Comparison of ENCODE assay signal across 8 cellular contexts in the genomic region with DNA sequence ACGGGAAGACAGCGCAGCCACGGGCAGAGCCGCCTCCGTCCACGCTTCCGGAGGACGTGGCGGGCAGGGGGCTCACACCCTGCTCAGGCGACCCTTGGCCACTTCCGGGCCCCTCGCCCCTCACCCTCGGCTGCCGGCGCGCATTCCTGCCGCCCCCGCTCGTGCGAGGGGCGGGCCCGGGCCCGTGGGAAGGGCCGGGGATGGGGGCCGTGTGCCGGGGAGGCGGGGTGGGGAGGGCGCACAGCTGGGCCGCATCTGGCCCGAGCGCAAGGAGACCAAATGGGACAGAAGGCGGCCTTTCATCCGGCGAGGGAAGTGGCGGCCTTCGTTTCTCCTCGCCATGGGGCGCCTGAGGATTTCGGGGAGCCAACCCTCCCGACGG. TPM values are rescaled to one million over a fixed set of nuclear protein-coding genes. Genes with fewer than 3 reads are reported as not detected.
DNase-seq lines count a peak whose midpoint lies in the region; ATAC-seq, FAIRE-seq and TF ChIP-seq lines count a peak whose summit lies in the region.

No MANE protein-coding gene starts in this region.

- in situ Hi-C loops in HepG2 (cut with HindIII; ENCODE audit: extremely low pct_ligation_motif_present, low pct_unique_long_range_greater_than_20kb): no loop called here

- no peak overlapping the region for H3K4me3 ChIP-seq in HepG2 (replicated peaks in 1 of 3; ENCODE audit: insufficient read depth in 1 of 3, low read depth in 2 of 3, low read length in 3 of 3)
- H3K4me3 ChIP-seq in testis: peak overlapping the region; percentile 49 to 59

- CTCF ChIA-PET in HepG2 (lab: Yijun Ruan, JAX; ENCODE audit: low intra/inter-chr PET ratio, low total read pairs): no interaction called here

- no peaks in the 10 kb centered on the region for H3K79me2 ChIP-seq in HepG2 (ENCODE audit: insufficient read depth, low read length)

- no peak overlapping the region for H2AFZ ChIP-seq in HepG2 (ENCODE audit: low read length)

- peaks cover 5 to 77% of the 10 kb centered on the region in 2 experiments for H3K27me3 ChIP-seq in HepG2 (ENCODE audit: control insufficient read depth in 1 of 2, insufficient read depth in 2 of 2, low read length in 2 of 2)
- no peaks in the 10 kb centered on the region for H3K27me3 ChIP-seq in testis

- H3K9me3 Mint-ChIP-seq in activated CD4-positive, alpha-beta T cell treated with anti-CD3 and anti-CD28 coated beads, Interleukin-2, amount 10 ng/mL, durations not matched to agents 24 days and 14 days: no peaks in the 10 kb centered on the region
- no peaks in the 10 kb centered on the region for H3K9me3 Mint-ChIP-seq in activated naive CD8-positive, alpha-beta T cell treated with anti-CD3 and anti-CD28 coated beads, Interleukin-2, amount 50 U/mL, for 24 hours

- TF ChIP-seq CTCF in HepG2 (CRISPR knock-in tag; IDR thresholded peaks at IDR 0.05) (no peak), testis (IDR thresholded peaks at IDR 0.05) (no peak), GM10266 (IDR thresholded peaks at IDR 0.05; ENCODE audit: control insufficient read depth, insufficient read depth, low read depth, missing control alignments) (no peak)

- H3K36me3 ChIP-seq in HepG2 (replicated peaks in 1 of 2; ENCODE audit: control insufficient read depth in 1 of 2, insufficient read depth in 2 of 2, low read length in 2 of 2) (no peaks in the 10 kb centered on the region), testis (ENCODE audit: low read depth, missing control alignments) (no peaks in the 10 kb centered on the region)

- H3K27ac ChIP-seq in HepG2 (ENCODE audit: extremely low read length, insufficient read depth, low read length) (no peak overlapping the region), testis (peak overlapping the region in 1 of 2 donors; percentile 41)

- no peak for FAIRE-seq in HepG2 (lab: Jason Lieb, UNC)
- FAIRE-seq in frontal cortex (lab: Jason Lieb, UNC): no peak

- BruUV-seq in HepG2 (replicated peaks; lab: Mats Ljungman, UMichigan): no TSS peak

- H3K27me3 Mint-ChIP-seq in activated CD4-positive, alpha-beta T cell treated with anti-CD3 and anti-CD28 coated beads, Interleukin-2, amount 10 ng/mL, durations not matched to agents 24 days and 14 days: peaks cover 7% of the 10 kb centered on the region
- H3K27me3 Mint-ChIP-seq in activated naive CD8-positive, alpha-beta T cell treated with anti-CD3 and anti-CD28 coated beads, Interleukin-2, amount 50 U/mL, for 24 hours: no peaks in the 10 kb centered on the region

- H3K36me3 Mint-ChIP-seq in activated CD4-positive, alpha-beta T cell treated with anti-CD3 and anti-CD28 coated beads, Interleukin-2, amount 10 ng/mL, durations not matched to agents 24 days and 14 days (ENCODE audit: low read depth): peaks cover 12% of the 10 kb centered on the region
- peaks cover 2% of the 10 kb centered on the region for H3K36me3 Mint-ChIP-seq in activated naive CD8-positive, alpha-beta T cell treated with anti-CD3 and anti-CD28 coated beads, Interleukin-2, amount 50 U/mL, for 24 hours (ENCODE audit: low read depth)

- no peak for ATAC-seq in activated naive CD8-positive, alpha-beta T cell treated with anti-CD3 and anti-CD28 coated beads, Interleukin-2, amount 50 U/mL, for 24 hours
- no peak for ATAC-seq in HepG2

- POLR2A ChIA-PET in HepG2 (lab: Yijun Ruan, JAX): no interaction called here

- H3K4me3 Mint-ChIP-seq in activated CD4-positive, alpha-beta T cell treated with anti-CD3 and anti-CD28 coated beads, Interleukin-2, amount 10 ng/mL, durations not matched to agents 24 days and 14 days: peak overlapping the region; percentile 75
- peak overlapping the region; percentile 67 for H3K4me3 Mint-ChIP-seq in activated naive CD8-positive, alpha-beta T cell treated with anti-CD3 and anti-CD28 coated beads, Interleukin-2, amount 50 U/mL, for 24 hours

- intact Hi-C loops in activated CD4-positive, alpha-beta T cell treated with anti-CD3 and anti-CD28 coated beads, Interleukin-2, amount 10 ng/mL, durations not matched to agents 24 days and 14 days (cut with micrococcal nuclease): loop anchor here (1.0 to 5.0 kb wide), 2 partner anchors 7 to 166 kb away; a partner anchor contains a TSS
- intact Hi-C loops in HepG2 (cut with micrococcal nuclease; ENCODE audit: unreplicated experiment): no loop called here
- intact Hi-C loops in testis (cut with DNase I; ENCODE audit: low total_unique reads): no loop called here

- TF ChIP-seq RAD21 in HepG2 (CRISPR knock-in tag; IDR thresholded peaks at IDR 0.05): no peak

- TF ChIP-seq POLR2A in HepG2 (IDR thresholded peaks at IDR 0.05; ENCODE audit: insufficient read depth in 1 of 2, low read depth in 2 of 2, low read length in 2 of 2) (no peak), testis (IDR thresholded peaks at IDR 0.05) (no peak)

- no peaks in the 10 kb centered on the region for H4K20me1 ChIP-seq in HepG2 (ENCODE audit: insufficient read depth, low read length)

- H3K4me1 Mint-ChIP-seq in activated CD4-positive, alpha-beta T cell treated with anti-CD3 and anti-CD28 coated beads, Interleukin-2, amount 10 ng/mL, durations not matched to agents 24 days and 14 days: peaks cover 35% of the 10 kb centered on the region
- H3K4me1 Mint-ChIP-seq in activated naive CD8-positive, alpha-beta T cell treated with anti-CD3 and anti-CD28 coated beads, Interleukin-2, amount 50 U/mL, for 24 hours: peaks cover 45% of the 10 kb centered on the region

- H3K27ac Mint-ChIP-seq in activated CD4-positive, alpha-beta T cell treated with anti-CD3 and anti-CD28 coated beads, Interleukin-2, amount 10 ng/mL, durations not matched to agents 24 days and 14 days: peak overlapping the region; percentile 63
- no peak overlapping the region for H3K27ac Mint-ChIP-seq in activated naive CD8-positive, alpha-beta T cell treated with anti-CD3 and anti-CD28 coated beads, Interleukin-2, amount 50 U/mL, for 24 hours

- H3K4me2 ChIP-seq in HepG2 (ENCODE audit: low read depth, low read length): peak overlapping the region; percentile 54

- H3K9me3 ChIP-seq in HepG2 (ENCODE audit: low read length) (no peaks in the 10 kb centered on the region), testis (no peaks in the 10 kb centered on the region)

- DNase-seq in activated CD4-positive, alpha-beta T cell treated with anti-CD3 and anti-CD28 coated beads, Interleukin-2, amount 10 ng/mL, durations not matched to agents 24 days and 14 days: no peak
- no peak for DNase-seq in activated CD4-positive, alpha-beta T cell treated with anti-CD3 and anti-CD28 coated beads for 1 hour
- DNase-seq in activated naive CD8-positive, alpha-beta T cell treated with anti-CD3 and anti-CD28 coated beads, Interleukin-2, amount 50 U/mL, for 24 hours: no peak
- DNase-seq in HepG2 (ENCODE audit: low spot score): no peak
- no peak for DNase-seq in testis
- DNase-seq in NCI-H146 (lab: John Stamatoyannopoulos, UW): no peak
- DNase-seq in frontal cortex (ENCODE audit: low spot score in 2 of 2): no peak
- DNase-seq in GM10266 (ENCODE audit: extremely low spot score): no peak

- TF ChIP-seq EP300 in HepG2 (IDR thresholded peaks at IDR 0.05; ENCODE audit: low read depth in 2 of 2, low read length in 2 of 2): no peak
- no peak for TF ChIP-seq EP300 in HepG2 (CRISPR knock-in tag; IDR thresholded peaks at IDR 0.05; ENCODE audit: borderline replicate concordance)

- no peak overlapping the region for H3K9ac ChIP-seq in HepG2 (ENCODE audit: insufficient read depth, low read depth, low read length)

- WGBS in HepG2 (ENCODE audit: low lambda C conversion rate): 58% methylated on average over 13 of the region's 41 CpGs
- WGBS in testis, 2 donors: 10 to 12% methylated on average over 20 to 41 of the region's 41 CpGs

- H3K4me1 ChIP-seq in HepG2 (ENCODE audit: insufficient read depth, low read length): peaks cover 66% of the 10 kb centered on the region
- H3K4me1 ChIP-seq in testis: peaks cover 31% of the 10 kb centered on the region

RNA-seq across cellular contexts. Expression of a gene that starts 0.8 kb away (rescaled TPM):
- total RNA-seq in activated CD4-positive, alpha-beta T cell treated with anti-CD3 and anti-CD28 coated beads, Interleukin-2, amount 10 ng/mL, durations not matched to agents 24 days and 14 days: 33.9 and 34.2 TPM in 2 replicates
- 0.44 TPM in 1 of 2 replicates, not detected in the other for total RNA-seq in HepG2 (2016; rRNA removed; fragmentation: Illumina TruSeq; extraction: Trizol)
- not detected in 2 replicates for total RNA-seq in HepG2 (2016; cell fraction: cytosol; rRNA removed; fragmentation: Illumina TruSeq; extraction: Trizol; ENCODE audit: low read depth)
- 0.18 and 0.80 TPM in 2 replicates for total RNA-seq in HepG2 (2016; cell fraction: insoluble cytoplasmic fraction; rRNA removed; fragmentation: Illumina TruSeq; extraction: Trizol)
- total RNA-seq in HepG2 (2016; cell fraction: membrane; rRNA removed; fragmentation: Illumina TruSeq; extraction: Trizol): 0.22 and 0.24 TPM in 2 replicates
- 0.19 and 0.81 TPM in 2 replicates for total RNA-seq in HepG2 (2016; cell fraction: nucleus; rRNA removed; fragmentation: Illumina TruSeq; extraction: Trizol)
- polyA plus RNA-seq in HepG2 (2011; rRNA removed): 1.5 and 1.6 TPM in 2 replicates
- 1.1 and 2.1 TPM in 2 replicates for polyA plus RNA-seq in HepG2 (2011; cell fraction: cytosol; rRNA removed)
- polyA plus RNA-seq in HepG2 (2011; cell fraction: nucleus; rRNA removed): 3.6 and 4.6 TPM in 2 replicates
- 0.72 and 1.2 TPM in 2 replicates for polyA plus RNA-seq in HepG2 (2012)
- polyA plus RNA-seq in HepG2 (2016; cell fraction: cytosol; fragmentation: Illumina TruSeq; extraction: Trizol; ENCODE audit: low read depth): 0.07 and 0.11 TPM in 2 replicates
- 0.16 TPM in 1 of 2 replicates, not detected in the other for polyA plus RNA-seq in HepG2 (2016; cell fraction: insoluble cytoplasmic fraction; fragmentation: Illumina TruSeq; extraction: Trizol; ENCODE audit: low read depth)
- polyA plus RNA-seq in HepG2 (2016; cell fraction: membrane; fragmentation: Illumina TruSeq; extraction: Trizol; ENCODE audit: low read depth): 0.12 and 0.18 TPM in 2 replicates
- polyA plus RNA-seq in HepG2 (2016; cell fraction: nucleus; fragmentation: Illumina TruSeq; extraction: Trizol; ENCODE audit: insufficient read depth, low read depth): 0.70 and 1.00 TPM in 2 replicates
- 3.4 and 11.1 TPM in 2 replicates for polyA minus RNA-seq in HepG2 (2011; rRNA and poly(A)+ RNA removed; ENCODE audit: low replicate concordance)
- polyA minus RNA-seq in HepG2 (2011; cell fraction: cytosol; rRNA and poly(A)+ RNA removed): 1.5 TPM in 2 replicates
- 2.4 and 4.6 TPM in 2 replicates for polyA minus RNA-seq in HepG2 (2011; cell fraction: nucleus; rRNA and poly(A)+ RNA removed)
- 10 to 100 TPM; 18.3 to 34.1 TPM for total RNA-seq in testis
- 10.1 TPM for polyA plus RNA-seq in testis (ENCODE audit: insufficient read depth, low read depth, low replicate concordance)
- 9.4 TPM for total RNA-seq in frontal cortex

RNA-seq across cellular contexts. Expression of a gene that starts 36.6 kb away (rescaled TPM):
- total RNA-seq in activated CD4-positive, alpha-beta T cell treated with anti-CD3 and anti-CD28 coated beads, Interleukin-2, amount 10 ng/mL, durations not matched to agents 24 days and 14 days: 39.5 and 40.9 TPM in 2 replicates
- total RNA-seq in HepG2 (2016; rRNA removed; fragmentation: Illumina TruSeq; extraction: Trizol) (16.7 and 20.3 TPM in 2 replicates), testis (100 to 1,000 TPM; 104 to 108 TPM), frontal cortex (16.7 TPM)
- total RNA-seq in HepG2 (2016; cell fraction: cytosol; rRNA removed; fragmentation: Illumina TruSeq; extraction: Trizol; ENCODE audit: low read depth): 3.4 and 3.6 TPM in 2 replicates
- total RNA-seq in HepG2 (2016; cell fraction: insoluble cytoplasmic fraction; rRNA removed; fragmentation: Illumina TruSeq; extraction: Trizol): 13.2 and 21.6 TPM in 2 replicates
- total RNA-seq in HepG2 (2016; cell fraction: membrane; rRNA removed; fragmentation: Illumina TruSeq; extraction: Trizol): 6.7 and 7.9 TPM in 2 replicates
- total RNA-seq in HepG2 (2016; cell fraction: nucleus; rRNA removed; fragmentation: Illumina TruSeq; extraction: Trizol): 18.7 and 21.1 TPM in 2 replicates
- polyA plus RNA-seq in HepG2 (2011; rRNA removed) (10.2 and 14.6 TPM in 2 replicates), testis (ENCODE audit: insufficient read depth, low read depth, low replicate concordance) (45.3 TPM)
- polyA plus RNA-seq in HepG2 (2011; cell fraction: cytosol; rRNA removed): 5.0 and 10.7 TPM in 2 replicates
- 126 and 171 TPM in 2 replicates for polyA plus RNA-seq in HepG2 (2011; cell fraction: nucleus; rRNA removed)
- 10.2 and 14.9 TPM in 2 replicates for polyA plus RNA-seq in HepG2 (2012)
- 1.2 and 1.3 TPM in 2 replicates for polyA plus RNA-seq in HepG2 (2016; cell fraction: cytosol; fragmentation: Illumina TruSeq; extraction: Trizol; ENCODE audit: low read depth)
- polyA plus RNA-seq in HepG2 (2016; cell fraction: insoluble cytoplasmic fraction; fragmentation: Illumina TruSeq; extraction: Trizol; ENCODE audit: low read depth): 10.1 and 12.8 TPM in 2 replicates
- 3.8 and 4.4 TPM in 2 replicates for polyA plus RNA-seq in HepG2 (2016; cell fraction: membrane; fragmentation: Illumina TruSeq; extraction: Trizol; ENCODE audit: low read depth)
- 43.7 and 48.3 TPM in 2 replicates for polyA plus RNA-seq in HepG2 (2016; cell fraction: nucleus; fragmentation: Illumina TruSeq; extraction: Trizol; ENCODE audit: insufficient read depth, low read depth)
- 16.2 and 23.5 TPM in 2 replicates for polyA minus RNA-seq in HepG2 (2011; rRNA and poly(A)+ RNA removed; ENCODE audit: low replicate concordance)
- polyA minus RNA-seq in HepG2 (2011; cell fraction: cytosol; rRNA and poly(A)+ RNA removed): 7.9 and 8.9 TPM in 2 replicates
- polyA minus RNA-seq in HepG2 (2011; cell fraction: nucleus; rRNA and poly(A)+ RNA removed): 10.3 and 10.4 TPM in 2 replicates

RNA-seq across cellular contexts. Expression of a gene that starts 40.1 kb away (rescaled TPM):
- 11.7 and 12.3 TPM in 2 replicates for total RNA-seq in activated CD4-positive, alpha-beta T cell treated with anti-CD3 and anti-CD28 coated beads, Interleukin-2, amount 10 ng/mL, durations not matched to agents 24 days and 14 days
- total RNA-seq in HepG2 (2016; rRNA removed; fragmentation: Illumina TruSeq; extraction: Trizol) (2.5 and 3.0 TPM in 2 replicates), testis (100 to 1,000 TPM in 1 of 2 donors, 10 to 100 TPM in 1; 57.9 to 139 TPM), frontal cortex (17.9 TPM)
- total RNA-seq in HepG2 (2016; cell fraction: cytosol; rRNA removed; fragmentation: Illumina TruSeq; extraction: Trizol; ENCODE audit: low read depth): 1.8 and 2.7 TPM in 2 replicates
- 1.6 and 2.7 TPM in 2 replicates for total RNA-seq in HepG2 (2016; cell fraction: insoluble cytoplasmic fraction; rRNA removed; fragmentation: Illumina TruSeq; extraction: Trizol)
- total RNA-seq in HepG2 (2016; cell fraction: membrane; rRNA removed; fragmentation: Illumina TruSeq; extraction: Trizol): 3.0 and 4.1 TPM in 2 replicates
- total RNA-seq in HepG2 (2016; cell fraction: nucleus; rRNA removed; fragmentation: Illumina TruSeq; extraction: Trizol): 2.9 and 4.3 TPM in 2 replicates
- polyA plus RNA-seq in HepG2 (2011; rRNA removed) (1.5 and 1.7 TPM in 2 replicates), testis (ENCODE audit: insufficient read depth, low read depth, low replicate concordance) (86.4 TPM)
- 0.54 and 0.68 TPM in 2 replicates for polyA plus RNA-seq in HepG2 (2011; cell fraction: cytosol; rRNA removed)
- polyA plus RNA-seq in HepG2 (2011; cell fraction: nucleus; rRNA removed): 4.0 and 6.8 TPM in 2 replicates
- polyA plus RNA-seq in HepG2 (2012): 0.59 and 0.83 TPM in 2 replicates
- polyA plus RNA-seq in HepG2 (2016; cell fraction: cytosol; fragmentation: Illumina TruSeq; extraction: Trizol; ENCODE audit: low read depth): 2.5 and 2.6 TPM in 2 replicates
- 2.2 and 3.8 TPM in 2 replicates for polyA plus RNA-seq in HepG2 (2016; cell fraction: insoluble cytoplasmic fraction; fragmentation: Illumina TruSeq; extraction: Trizol; ENCODE audit: low read depth)
- 3.3 and 3.7 TPM in 2 replicates for polyA plus RNA-seq in HepG2 (2016; cell fraction: membrane; fragmentation: Illumina TruSeq; extraction: Trizol; ENCODE audit: low read depth)
- polyA plus RNA-seq in HepG2 (2016; cell fraction: nucleus; fragmentation: Illumina TruSeq; extraction: Trizol; ENCODE audit: insufficient read depth, low read depth): 6.7 and 9.8 TPM in 2 replicates
- polyA minus RNA-seq in HepG2 (2011; rRNA and poly(A)+ RNA removed; ENCODE audit: low replicate concordance): 0.62 and 22.8 TPM in 2 replicates
- 0.62 and 1.5 TPM in 2 replicates for polyA minus RNA-seq in HepG2 (2011; cell fraction: cytosol; rRNA and poly(A)+ RNA removed)
- 1.5 and 2.2 TPM in 2 replicates for polyA minus RNA-seq in HepG2 (2011; cell fraction: nucleus; rRNA and poly(A)+ RNA removed)

RNA-seq across cellular contexts. Expression of a gene that starts 42.5 kb away (rescaled TPM):
- not detected in 2 replicates for total RNA-seq in activated CD4-positive, alpha-beta T cell treated with anti-CD3 and anti-CD28 coated beads, Interleukin-2, amount 10 ng/mL, durations not matched to agents 24 days and 14 days
- total RNA-seq in HepG2 (2016; rRNA removed; fragmentation: Illumina TruSeq; extraction: Trizol) (not detected in 2 replicates), testis (not detected), frontal cortex (not detected)
- total RNA-seq in HepG2 (2016; cell fraction: cytosol; rRNA removed; fragmentation: Illumina TruSeq; extraction: Trizol; ENCODE audit: low read depth): not detected in 2 replicates
- total RNA-seq in HepG2 (2016; cell fraction: insoluble cytoplasmic fraction; rRNA removed; fragmentation: Illumina TruSeq; extraction: Trizol): not detected in 2 replicates
- total RNA-seq in HepG2 (2016; cell fraction: membrane; rRNA removed; fragmentation: Illumina TruSeq; extraction: Trizol): not detected in 2 replicates
- not detected in 2 replicates for total RNA-seq in HepG2 (2016; cell fraction: nucleus; rRNA removed; fragmentation: Illumina TruSeq; extraction: Trizol)
- polyA plus RNA-seq in HepG2 (2011; rRNA removed) (not detected in 2 replicates), testis (ENCODE audit: insufficient read depth, low read depth, low replicate concordance) (not detected)
- not detected in 2 replicates for polyA plus RNA-seq in HepG2 (2011; cell fraction: cytosol; rRNA removed)
- polyA plus RNA-seq in HepG2 (2011; cell fraction: nucleus; rRNA removed): not detected in 2 replicates
- not detected in 2 replicates for polyA plus RNA-seq in HepG2 (2012)
- polyA plus RNA-seq in HepG2 (2016; cell fraction: cytosol; fragmentation: Illumina TruSeq; extraction: Trizol; ENCODE audit: low read depth): not detected in 2 replicates
- polyA plus RNA-seq in HepG2 (2016; cell fraction: insoluble cytoplasmic fraction; fragmentation: Illumina TruSeq; extraction: Trizol; ENCODE audit: low read depth): not detected in 2 replicates
- not detected in 2 replicates for polyA plus RNA-seq in HepG2 (2016; cell fraction: membrane; fragmentation: Illumina TruSeq; extraction: Trizol; ENCODE audit: low read depth)
- polyA plus RNA-seq in HepG2 (2016; cell fraction: nucleus; fragmentation: Illumina TruSeq; extraction: Trizol; ENCODE audit: insufficient read depth, low read depth): not detected in 2 replicates
- polyA minus RNA-seq in HepG2 (2011; rRNA and poly(A)+ RNA removed; ENCODE audit: low replicate concordance): not detected in 2 replicates
- not detected in 2 replicates for polyA minus RNA-seq in HepG2 (2011; cell fraction: cytosol; rRNA and poly(A)+ RNA removed)
- polyA minus RNA-seq in HepG2 (2011; cell fraction: nucleus; rRNA and poly(A)+ RNA removed): not detected in 2 replicates

Comparison
In these comparisons a context has a peak if more than half of its experiments do, and no peak if none do; other contexts are left out.
1. H3K4me3 ChIP-seq: peak in testis (2 of 2); none in HepG2 (0 of 3).